7 cellular contexts compared by ENCODE assay signal in the genomic region with DNA sequence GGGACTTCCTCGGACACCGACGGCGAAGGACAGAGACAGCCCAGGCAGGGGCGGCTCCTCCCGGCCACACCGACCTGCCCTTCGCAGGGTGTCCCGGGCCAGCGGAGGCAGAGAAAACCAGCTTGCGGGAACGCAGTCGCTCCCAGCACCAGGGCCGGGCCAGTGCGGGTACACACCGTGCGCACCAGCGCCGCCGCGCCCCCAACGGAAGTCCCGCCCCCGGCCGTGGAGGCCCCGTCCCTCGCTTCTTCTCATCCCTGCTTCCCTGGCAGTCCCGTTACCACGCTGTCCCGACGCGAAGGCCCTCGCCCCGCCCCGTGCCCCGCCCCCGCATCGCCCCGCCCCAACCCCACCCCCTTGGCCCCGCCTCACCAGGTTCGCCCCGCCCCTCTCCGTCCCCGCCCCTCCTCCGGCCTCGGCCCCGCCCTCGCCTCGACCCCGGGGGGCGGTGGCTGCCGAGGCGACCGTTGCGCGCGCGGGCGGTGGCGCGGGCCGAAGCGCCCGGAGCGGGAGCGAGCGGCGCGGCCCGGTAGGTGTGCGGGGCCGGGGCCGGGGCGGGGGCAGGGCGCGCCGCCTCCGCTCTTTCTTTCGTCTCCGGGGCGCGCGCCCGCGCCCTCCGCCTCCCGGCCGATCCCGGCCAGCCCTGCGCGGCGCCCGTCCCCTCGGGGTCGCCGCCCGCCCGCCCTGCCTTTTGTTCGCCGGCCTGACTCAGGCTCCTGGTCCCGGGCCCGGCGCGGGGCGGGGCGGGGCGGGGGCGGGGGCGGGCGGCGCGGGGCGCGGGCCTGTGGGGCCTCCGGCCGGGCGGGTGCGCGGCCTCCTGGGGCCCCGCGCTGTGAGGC. TPM values are rescaled to one million over a fixed set of nuclear protein-coding genes. Genes with fewer than 3 reads are reported as not detected.
DNase-seq lines count a peak whose midpoint lies in the region; ATAC-seq and TF ChIP-seq lines count a peak whose summit lies in the region.

A gene with protein sequence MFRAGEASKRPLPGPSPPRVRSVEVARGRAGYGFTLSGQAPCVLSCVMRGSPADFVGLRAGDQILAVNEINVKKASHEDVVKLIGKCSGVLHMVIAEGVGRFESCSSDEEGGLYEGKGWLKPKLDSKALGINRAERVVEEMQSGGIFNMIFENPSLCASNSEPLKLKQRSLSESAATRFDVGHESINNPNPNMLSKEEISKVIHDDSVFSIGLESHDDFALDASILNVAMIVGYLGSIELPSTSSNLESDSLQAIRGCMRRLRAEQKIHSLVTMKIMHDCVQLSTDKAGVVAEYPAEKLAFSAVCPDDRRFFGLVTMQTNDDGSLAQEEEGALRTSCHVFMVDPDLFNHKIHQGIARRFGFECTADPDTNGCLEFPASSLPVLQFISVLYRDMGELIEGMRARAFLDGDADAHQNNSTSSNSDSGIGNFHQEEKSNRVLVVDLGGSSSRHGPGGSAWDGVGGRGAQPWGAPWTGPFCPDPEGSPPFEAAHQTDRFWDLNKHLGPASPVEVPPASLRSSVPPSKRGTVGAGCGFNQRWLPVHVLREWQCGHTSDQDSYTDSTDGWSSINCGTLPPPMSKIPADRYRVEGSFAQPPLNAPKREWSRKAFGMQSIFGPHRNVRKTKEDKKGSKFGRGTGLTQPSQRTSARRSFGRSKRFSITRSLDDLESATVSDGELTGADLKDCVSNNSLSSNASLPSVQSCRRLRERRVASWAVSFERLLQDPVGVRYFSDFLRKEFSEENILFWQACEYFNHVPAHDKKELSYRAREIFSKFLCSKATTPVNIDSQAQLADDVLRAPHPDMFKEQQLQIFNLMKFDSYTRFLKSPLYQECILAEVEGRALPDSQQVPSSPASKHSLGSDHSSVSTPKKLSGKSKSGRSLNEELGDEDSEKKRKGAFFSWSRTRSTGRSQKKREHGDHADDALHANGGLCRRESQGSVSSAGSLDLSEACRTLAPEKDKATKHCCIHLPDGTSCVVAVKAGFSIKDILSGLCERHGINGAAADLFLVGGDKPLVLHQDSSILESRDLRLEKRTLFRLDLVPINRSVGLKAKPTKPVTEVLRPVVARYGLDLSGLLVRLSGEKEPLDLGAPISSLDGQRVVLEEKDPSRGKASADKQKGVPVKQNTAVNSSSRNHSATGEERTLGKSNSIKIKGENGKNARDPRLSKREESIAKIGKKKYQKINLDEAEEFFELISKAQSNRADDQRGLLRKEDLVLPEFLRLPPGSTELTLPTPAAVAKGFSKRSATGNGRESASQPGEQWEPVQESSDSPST (N-terminal part only) (plus strand): TSS at position 451 of the 839 bp plus-strand sequence. CDS start 23,150 bp downstream, outside the sequence.

- peak; percentile 79 for DNase-seq in NCI-H2171 treated with DMSO at 0.1 percent for 48 hours (lab: John Stamatoyannopoulos, UW)
- DNase-seq in activated CD4-positive, CD25-positive, alpha-beta regulatory T cell treated with anti-CD3 and anti-CD28 coated beads, Interleukin-2, amount 50 U/mL, for 16 hours (ENCODE audit: low read depth, low spot score), result peak; percentile 71
- peak; percentile 69 for DNase-seq in central memory CD4-positive, alpha-beta T cell
- peak; percentile 97 for DNase-seq in iris pigment epithelial cell (ENCODE audit: low read depth)
- peak; percentile 96 for DNase-seq in spleen

- peaks cover 4 to 45% (median 32%) of the 10 kb centered on the region in 6 donors for H3K4me1 ChIP-seq in spleen

- intact Hi-C loops in spleen (cut with DNase I; ENCODE audit: low total_unique reads), result no loop called here

- no peaks in the 10 kb centered on the region for H3K36me3 ChIP-seq in spleen

- H3K4me3 ChIP-seq in spleen, result peak within 1 kb of the TSS; percentile 67 to 86 (median 82)

- H3K27me3 ChIP-seq in spleen (replicated peaks in 1 of 7), result peaks cover 0 to 37% (median 0%) of the 10 kb centered on the region in 7 donors

- no peaks in the 10 kb centered on the region for H3K9me3 ChIP-seq in spleen

- TF ChIP-seq CTCF in spleen (IDR thresholded peaks at IDR 0.05 in 8 of 11, conservative IDR thresholded peaks at IDR 0.05 in 3 of 11), result no peak

- WGBS in spleen, 5 donors, result 0 to 1% (median 1%) methylated on average over 10 to 121 of the region's 121 CpGs

- ATAC-seq in GM18520 (IDR thresholded peaks at IDR 0.05; ENCODE audit: unreplicated experiment), result peak; percentile 54
- ATAC-seq in HG03103 (IDR thresholded peaks at IDR 0.05; ENCODE audit: low read depth, unreplicated experiment), result peak; percentile 72

- peak in 2 of 3 donors; percentile 23 to 56 for TF ChIP-seq POLR2A in spleen (IDR thresholded peaks at IDR 0.05)

- peak within 1 kb of the TSS; percentile 63 to 93 (median 91) for H3K27ac ChIP-seq in spleen

RNA-seq across cellular contexts. Expression of the gene that starts here (rescaled TPM):
- 10 to 100 TPM; 12.0 to 36.2 (median 18.8) TPM for total RNA-seq in spleen
- polyA plus RNA-seq in spleen, result 10 to 100 TPM in 2 of 3 donors, 1 to 10 TPM in 1; 7.5 to 26.5 (median 23.1) TPM

Comparison
In these comparisons a context has a peak if more than half of its experiments do, and no peak if none do; other contexts are left out.
1. Peak in every context shown above with its lines: DNase-seq, ATAC-seq, H3K4me3 ChIP-seq and H3K27ac ChIP-seq.